12 cellular contexts compared by ENCODE assay signal in genomic region chr4:135371137-135371536, GRCh38.
DNase-seq lines count a peak whose midpoint lies in the region; ATAC-seq and TF ChIP-seq lines count a peak whose summit lies in the region.
"Had no signal": no experiment of that assay in that cellular context is flagged by ENCODE, and none has a peak within 500 bp of the region (broad histone marks: within the 10 kb centered on the region; RNA-seq: fewer than 3 reads in every experiment).

No MANE protein-coding gene starts in this region.

- no peaks in the 10 kb centered on the region for H3K36me3 Mint-ChIP-seq in endothelial cell (ENCODE audit: low read depth, unreplicated experiment)

- no CpG with 5 or more reads among the region's 4 CpGs for WGBS in neuronal stem cell (ENCODE audit: extremely low coverage in 2 of 2, insufficient read length in 2 of 2, insufficient replicate concordance in 1 of 2), 2 donors

- H3K4ac ChIP-seq in neuronal stem cell (ENCODE audit: low read length), result no peak overlapping the region

- no peak overlapping the region for H2BK120ac ChIP-seq in neuronal stem cell (ENCODE audit: low read depth, low read length)

- no peaks in the 10 kb centered on the region for H3F3A ChIP-seq in DOHH2 (ENCODE audit: control insufficient read depth, insufficient read depth)

- H3K27ac ChIP-seq in DOHH2 (ENCODE audit: low read depth, low read length), result no peak overlapping the region
- no peak overlapping the region for H3K27ac ChIP-seq in neuronal stem cell (replicated peaks; ENCODE audit: low read length)
- H3K27ac ChIP-seq: left lung, ovary had no signal

- no peaks in the 10 kb centered on the region for H3K9me3 Mint-ChIP-seq in endothelial cell (ENCODE audit: unreplicated experiment)

- H3K14ac ChIP-seq in neuronal stem cell (ENCODE audit: low read length), result no peak overlapping the region

- H3K27ac Mint-ChIP-seq in endothelial cell (ENCODE audit: unreplicated experiment), result no peak overlapping the region

- H3K18ac ChIP-seq in neuronal stem cell (ENCODE audit: low read length), result no peak overlapping the region

- H3K27me3 ChIP-seq in DOHH2 (ENCODE audit: control insufficient read depth, low read length), result no peaks in the 10 kb centered on the region
- H3K27me3 ChIP-seq in neuronal stem cell (ENCODE audit: control insufficient read depth in 3 of 3, insufficient read depth in 3 of 3, low read depth in 1 of 3, low read length in 3 of 3), result no peaks in the 10 kb centered on the region
- H3K27me3 ChIP-seq: left lung, ovary had no signal

- H3K4me3 ChIP-seq in DOHH2 (ENCODE audit: low read length), result no peak overlapping the region
- H3K4me3 ChIP-seq in neuronal stem cell (ENCODE audit: low read length in 2 of 2), result no peak overlapping the region
- H3K4me3 ChIP-seq: left lung, ovary had no signal

- ATAC-seq in GM18498 (IDR thresholded peaks at IDR 0.05; ENCODE audit: unreplicated experiment), result peak; percentile 52
- ATAC-seq: left lung had no signal

- no peaks in the 10 kb centered on the region for H4K20me1 ChIP-seq in DOHH2 (ENCODE audit: control insufficient read depth, insufficient read depth, low read depth, low read length)

- H4K91ac ChIP-seq in neuronal stem cell (ENCODE audit: low read depth, low read length, poor library complexity), result no peak overlapping the region

- H3K9ac ChIP-seq in neuronal stem cell (ENCODE audit: low read depth, low read length, poor library complexity), result no peak overlapping the region

- no peak overlapping the region for H4K8ac ChIP-seq in neuronal stem cell (ENCODE audit: low read depth, low read length)

- H3K9me3 ChIP-seq in DOHH2 (ENCODE audit: control insufficient read depth, insufficient read depth, low read length) (no peaks in the 10 kb centered on the region), neuronal stem cell (replicated peaks in 1 of 2; ENCODE audit: control insufficient read depth in 2 of 2, insufficient read depth in 1 of 2, low read depth in 1 of 2, low read length in 2 of 2) (no peaks in the 10 kb centered on the region)
- H3K9me3 ChIP-seq: left lung, ovary had no signal

- H3K79me2 ChIP-seq in DOHH2 (ENCODE audit: control insufficient read depth, low read length), result no peaks in the 10 kb centered on the region

- no peaks in the 10 kb centered on the region for H3K79me1 ChIP-seq in neuronal stem cell (ENCODE audit: low read depth, low read length)

- H3K27me3 Mint-ChIP-seq in endothelial cell (ENCODE audit: unreplicated experiment), result peaks cover 5% of the 10 kb centered on the region

- H2AK5ac ChIP-seq in neuronal stem cell (ENCODE audit: low read depth, low read length), result no peak overlapping the region

- no peak overlapping the region for H2BK12ac ChIP-seq in neuronal stem cell (ENCODE audit: low read length)

- H2BK5ac ChIP-seq in neuronal stem cell (ENCODE audit: low read length), result no peak overlapping the region

- no peak overlapping the region for H3K4me3 Mint-ChIP-seq in endothelial cell (ENCODE audit: unreplicated experiment)

- H3K36me3 ChIP-seq in DOHH2 (ENCODE audit: control insufficient read depth, low read length), result no peaks in the 10 kb centered on the region
- H3K36me3 ChIP-seq in neuronal stem cell (replicated peaks in 1 of 2; ENCODE audit: control insufficient read depth in 2 of 2, insufficient read depth in 2 of 2, low read length in 2 of 2), result no peaks in the 10 kb centered on the region
- H3K36me3 ChIP-seq: left lung, ovary had no signal

- no peak overlapping the region for H3K23ac ChIP-seq in neuronal stem cell (ENCODE audit: low read depth, low read length, poor library complexity)

- H2BK15ac ChIP-seq in neuronal stem cell (ENCODE audit: low read length), result no peak overlapping the region

- no peaks in the 10 kb centered on the region for H3K9me2 ChIP-seq in DOHH2 (replicated peaks; ENCODE audit: control insufficient read depth, low read length)

- peak; percentile 38 for TF ChIP-seq CTCF in DOHH2 (IDR thresholded peaks at IDR 0.05; ENCODE audit: low read depth, low read length, poor library complexity, severe bottlenecking)
- peak; percentile 25 for TF ChIP-seq CTCF in endothelial cell (IDR thresholded peaks at IDR 0.05; ENCODE audit: unreplicated experiment)

- no peaks in the 10 kb centered on the region for H3K4me1 ChIP-seq in DOHH2 (ENCODE audit: control insufficient read depth, low read length)
- no peaks in the 10 kb centered on the region for H3K4me1 ChIP-seq in neuronal stem cell (ENCODE audit: control insufficient read depth in 2 of 2, insufficient read depth in 1 of 2, low read depth in 1 of 2, low read length in 2 of 2)
- H3K4me1 ChIP-seq: left lung had no signal

- H3K4me1 Mint-ChIP-seq in endothelial cell (ENCODE audit: unreplicated experiment), result no peaks in the 10 kb centered on the region

- H3K4me2 ChIP-seq in DOHH2 (ENCODE audit: low read length), result no peak overlapping the region
- H3K4me2 ChIP-seq in neuronal stem cell (ENCODE audit: insufficient read depth, low read length, poor library complexity, severe bottlenecking), result no peak overlapping the region

- peak; percentile 43 for DNase-seq in NAMALWA (ENCODE audit: low spot score)
- DNase-seq in endothelial cell (ENCODE audit: low spot score), result peak; percentile 10
- no peak for DNase-seq in NCI-H187 treated with DMSO at 0.1 percent for 48 hours (lab: John Stamatoyannopoulos, UW)
- DNase-seq in hepatic stellate cell (ENCODE audit: low spot score), result no peak
- no peak for DNase-seq in neuronal stem cell (ENCODE audit: low spot score)
- DNase-seq in GOT3 (lab: John Stamatoyannopoulos, UW), result no peak
- DNase-seq: activated CD4-positive, alpha-beta T cell treated with anti-CD3 and anti-CD28 coated beads for 1 hour; left lung; NCI-H1694; ovary had no signal

- no peak overlapping the region for H2AFZ ChIP-seq in neuronal stem cell (ENCODE audit: low read length)

Comparison
In these comparisons a context has a peak if more than half of its experiments do, and no peak if none do; other contexts are left out.
1. DNase-seq: peak in NAMALWA (single experiment) and endothelial cell (single experiment); none in NCI-H187 treated with DMSO at 0.1 percent for 48 hours (single experiment), hepatic stellate cell (single experiment), neuronal stem cell (single experiment) and GOT3 (single experiment).